In the genomic region with DNA sequence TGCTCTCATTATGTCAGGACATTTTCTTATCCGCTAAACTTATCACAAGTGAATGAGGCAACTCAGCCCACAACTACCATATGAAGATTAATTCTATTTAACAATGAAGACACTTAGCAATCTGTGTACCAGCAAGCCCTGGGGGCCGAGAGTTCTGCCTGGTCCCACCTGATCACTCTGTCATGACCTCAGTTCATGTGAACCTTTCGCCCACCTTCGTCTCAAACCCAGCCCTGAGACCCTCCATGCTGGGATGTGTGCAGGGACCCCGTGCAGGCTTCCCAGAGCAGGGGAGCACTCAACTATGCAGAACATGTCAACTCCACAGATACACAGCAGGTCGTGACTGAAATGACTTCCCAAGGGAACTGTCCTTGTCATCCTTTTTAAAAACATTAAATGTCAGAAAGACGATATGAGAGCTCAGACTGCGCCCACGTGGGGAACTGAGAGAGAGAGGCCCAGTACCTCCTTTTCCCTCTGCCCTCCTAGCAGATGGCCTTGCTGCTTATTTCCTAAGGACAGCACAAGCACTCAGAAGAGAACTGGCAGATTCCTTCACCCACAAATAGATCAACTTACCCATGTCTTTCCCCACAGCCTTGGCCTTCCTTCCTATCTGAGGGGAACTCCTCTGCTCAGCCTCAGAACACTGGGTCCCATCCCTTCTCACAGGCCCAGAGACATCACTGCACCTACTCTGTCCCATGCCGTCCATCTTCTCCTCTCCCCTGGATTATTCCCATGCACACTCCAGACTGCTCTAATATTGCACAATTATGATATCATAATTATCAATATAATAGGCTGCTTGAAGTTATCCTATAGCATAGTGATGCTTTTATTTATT, we compare ENCODE assay signal across 1 cellular context.
TF ChIP-seq lines count a peak whose summit lies in the region.

No MANE protein-coding gene starts in this region.

TF ChIP-seq in HepG2, 621 proteins besides CTCF, POLR2A, EP300 and RAD21 (continued from another document and continues in another):
- TF ChIP-seq, protein P1, sequence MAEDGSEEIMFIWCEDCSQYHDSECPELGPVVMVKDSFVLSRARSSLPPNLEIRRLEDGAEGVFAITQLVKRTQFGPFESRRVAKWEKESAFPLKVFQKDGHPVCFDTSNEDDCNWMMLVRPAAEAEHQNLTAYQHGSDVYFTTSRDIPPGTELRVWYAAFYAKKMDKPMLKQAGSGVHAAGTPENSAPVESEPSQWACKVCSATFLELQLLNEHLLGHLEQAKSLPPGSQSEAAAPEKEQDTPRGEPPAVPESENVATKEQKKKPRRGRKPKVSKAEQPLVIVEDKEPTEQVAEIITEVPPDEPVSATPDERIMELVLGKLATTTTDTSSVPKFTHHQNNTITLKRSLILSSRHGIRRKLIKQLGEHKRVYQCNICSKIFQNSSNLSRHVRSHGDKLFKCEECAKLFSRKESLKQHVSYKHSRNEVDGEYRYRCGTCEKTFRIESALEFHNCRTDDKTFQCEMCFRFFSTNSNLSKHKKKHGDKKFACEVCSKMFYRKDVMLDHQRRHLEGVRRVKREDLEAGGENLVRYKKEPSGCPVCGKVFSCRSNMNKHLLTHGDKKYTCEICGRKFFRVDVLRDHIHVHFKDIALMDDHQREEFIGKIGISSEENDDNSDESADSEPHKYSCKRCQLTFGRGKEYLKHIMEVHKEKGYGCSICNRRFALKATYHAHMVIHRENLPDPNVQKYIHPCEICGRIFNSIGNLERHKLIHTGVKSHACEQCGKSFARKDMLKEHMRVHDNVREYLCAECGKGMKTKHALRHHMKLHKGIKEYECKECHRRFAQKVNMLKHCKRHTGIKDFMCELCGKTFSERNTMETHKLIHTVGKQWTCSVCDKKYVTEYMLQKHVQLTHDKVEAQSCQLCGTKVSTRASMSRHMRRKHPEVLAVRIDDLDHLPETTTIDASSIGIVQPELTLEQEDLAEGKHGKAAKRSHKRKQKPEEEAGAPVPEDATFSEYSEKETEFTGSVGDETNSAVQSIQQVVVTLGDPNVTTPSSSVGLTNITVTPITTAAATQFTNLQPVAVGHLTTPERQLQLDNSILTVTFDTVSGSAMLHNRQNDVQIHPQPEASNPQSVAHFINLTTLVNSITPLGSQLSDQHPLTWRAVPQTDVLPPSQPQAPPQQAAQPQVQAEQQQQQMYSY (CRISPR knock-in tag; IDR thresholded peaks at IDR 0.05), result no peak
- TF ChIP-seq ZNF235 (CRISPR knock-in tag; IDR thresholded peaks at IDR 0.05; ENCODE audit: borderline replicate concordance), result no peak
- TF ChIP-seq SSRP1 (CRISPR knock-in tag; IDR thresholded peaks at IDR 0.05), result no peak
- peak; percentile 62; the same call in 1 of the 2 replicates for TF ChIP-seq ZNF12 (CRISPR knock-in tag; IDR thresholded peaks at IDR 0.05)
- no peak for TF ChIP-seq SRSF4 (IDR thresholded peaks at IDR 0.05; ENCODE audit: low read depth, low read length, poor library complexity, severe bottlenecking)
- no peak for TF ChIP-seq ZNF264 (CRISPR knock-in tag; IDR thresholded peaks at IDR 0.05)
- no peak for TF ChIP-seq ZFAT (CRISPR knock-in tag; conservative IDR thresholded peaks at IDR 0.05)
- no peak for TF ChIP-seq CREBL2 (CRISPR knock-in tag; IDR thresholded peaks at IDR 0.05; ENCODE audit: borderline replicate concordance)
- TF ChIP-seq, protein P2, sequence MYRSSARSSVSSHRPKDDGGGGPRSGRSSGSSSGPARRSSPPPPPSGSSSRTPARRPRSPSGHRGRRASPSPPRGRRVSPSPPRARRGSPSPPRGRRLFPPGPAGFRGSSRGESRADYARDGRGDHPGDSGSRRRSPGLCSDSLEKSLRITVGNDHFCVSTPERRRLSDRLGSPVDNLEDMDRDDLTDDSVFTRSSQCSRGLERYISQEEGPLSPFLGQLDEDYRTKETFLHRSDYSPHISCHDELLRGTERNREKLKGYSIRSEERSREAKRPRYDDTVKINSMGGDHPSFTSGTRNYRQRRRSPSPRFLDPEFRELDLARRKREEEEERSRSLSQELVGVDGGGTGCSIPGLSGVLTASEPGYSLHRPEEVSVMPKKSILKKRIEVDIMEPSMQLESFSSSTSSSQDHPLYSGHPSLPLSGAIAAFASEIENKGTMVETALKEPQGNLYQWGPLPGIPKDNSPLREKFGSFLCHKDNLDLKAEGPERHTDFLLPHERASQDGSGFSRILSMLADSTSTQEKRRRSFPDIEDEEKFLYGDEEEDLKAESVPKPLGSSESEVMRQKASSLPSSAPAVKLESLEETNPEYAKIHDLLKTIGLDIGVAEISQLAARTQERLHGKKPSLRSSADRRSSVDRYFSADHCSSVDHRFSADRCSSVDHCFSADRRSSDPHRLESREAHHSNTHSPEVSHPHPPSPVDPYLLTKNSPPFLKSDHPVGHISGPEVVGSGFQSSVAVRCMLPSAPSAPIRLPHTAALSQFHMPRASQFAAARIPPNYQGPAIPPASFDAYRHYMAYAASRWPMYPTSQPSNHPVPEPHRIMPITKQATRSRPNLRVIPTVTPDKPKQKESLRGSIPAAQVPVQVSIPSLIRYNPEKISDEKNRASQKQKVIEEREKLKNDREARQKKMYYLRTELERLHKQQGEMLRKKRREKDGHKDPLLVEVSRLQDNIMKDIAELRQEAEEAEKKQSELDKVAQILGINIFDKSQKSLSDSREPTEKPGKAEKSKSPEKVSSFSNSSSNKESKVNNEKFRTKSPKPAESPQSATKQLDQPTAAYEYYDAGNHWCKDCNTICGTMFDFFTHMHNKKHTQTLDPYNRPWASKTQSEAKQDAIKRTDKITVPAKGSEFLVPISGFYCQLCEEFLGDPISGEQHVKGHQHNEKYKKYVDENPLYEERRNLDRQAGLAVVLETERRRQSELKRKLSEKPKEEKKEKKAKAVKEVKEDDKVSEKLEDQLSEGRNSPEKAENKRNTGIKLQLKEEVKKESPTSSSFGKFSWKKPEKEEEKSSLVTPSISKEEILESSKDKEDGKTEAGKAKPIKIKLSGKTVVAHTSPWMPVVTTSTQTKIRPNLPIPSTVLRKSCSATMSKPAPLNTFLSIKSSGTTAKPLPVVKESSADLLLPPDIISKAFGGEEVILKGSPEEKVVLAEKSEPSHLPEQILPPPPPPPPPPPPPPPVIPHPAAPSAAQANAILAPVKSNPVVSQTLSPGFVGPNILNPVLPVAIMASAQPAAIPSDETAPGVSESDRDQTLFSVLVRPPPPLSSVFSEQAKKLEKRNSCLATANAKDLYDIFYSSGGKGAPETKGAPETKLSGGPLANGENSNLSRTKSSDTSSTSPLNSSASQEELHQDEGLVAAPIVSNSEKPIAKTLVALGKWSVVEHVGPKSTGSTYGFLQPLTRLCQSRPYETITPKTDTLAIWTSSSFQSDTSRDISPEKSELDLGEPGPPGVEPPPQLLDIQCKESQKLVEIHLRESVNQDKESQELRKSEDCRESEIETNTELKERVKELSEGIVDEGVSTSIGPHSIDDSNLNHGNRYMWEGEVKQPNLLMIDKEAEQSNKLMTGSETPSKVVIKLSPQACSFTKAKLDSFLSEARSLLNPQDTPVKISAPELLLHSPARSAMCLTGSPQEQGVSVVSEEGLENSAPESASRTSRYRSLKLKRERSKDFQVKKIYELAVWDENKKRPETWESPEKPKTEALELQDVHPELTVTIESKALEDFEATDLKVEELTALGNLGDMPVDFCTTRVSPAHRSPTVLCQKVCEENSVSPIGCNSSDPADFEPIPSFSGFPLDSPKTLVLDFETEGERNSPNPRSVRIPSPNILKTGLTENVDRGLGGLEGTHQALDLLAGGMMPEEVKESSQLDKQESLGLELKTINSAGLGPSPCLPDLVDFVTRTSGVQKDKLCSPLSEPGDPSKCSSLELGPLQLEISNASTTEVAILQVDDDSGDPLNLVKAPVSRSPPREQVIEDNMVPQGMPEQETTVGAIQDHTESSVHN (CRISPR knock-in tag; IDR thresholded peaks at IDR 0.05), result no peak
- TF ChIP-seq ATF7 (IDR thresholded peaks at IDR 0.05), result no peak
- 0 out of 2 replicates have a peak, but pooled peaks have one; percentile 18 for TF ChIP-seq ATF7 (CRISPR knock-in tag; IDR thresholded peaks at IDR 0.05)
- TF ChIP-seq, protein P3, sequence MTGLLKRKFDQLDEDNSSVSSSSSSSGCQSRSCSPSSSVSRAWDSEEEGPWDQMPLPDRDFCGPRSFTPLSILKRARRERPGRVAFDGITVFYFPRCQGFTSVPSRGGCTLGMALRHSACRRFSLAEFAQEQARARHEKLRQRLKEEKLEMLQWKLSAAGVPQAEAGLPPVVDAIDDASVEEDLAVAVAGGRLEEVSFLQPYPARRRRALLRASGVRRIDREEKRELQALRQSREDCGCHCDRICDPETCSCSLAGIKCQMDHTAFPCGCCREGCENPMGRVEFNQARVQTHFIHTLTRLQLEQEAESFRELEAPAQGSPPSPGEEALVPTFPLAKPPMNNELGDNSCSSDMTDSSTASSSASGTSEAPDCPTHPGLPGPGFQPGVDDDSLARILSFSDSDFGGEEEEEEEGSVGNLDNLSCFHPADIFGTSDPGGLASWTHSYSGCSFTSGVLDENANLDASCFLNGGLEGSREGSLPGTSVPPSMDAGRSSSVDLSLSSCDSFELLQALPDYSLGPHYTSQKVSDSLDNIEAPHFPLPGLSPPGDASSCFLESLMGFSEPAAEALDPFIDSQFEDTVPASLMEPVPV (CRISPR knock-in tag; IDR thresholded peaks at IDR 0.05), result no peak
- TF ChIP-seq ZNF253 (CRISPR knock-in tag; IDR thresholded peaks at IDR 0.05; ENCODE audit: borderline replicate concordance), result no peak
- TF ChIP-seq, protein P4, sequence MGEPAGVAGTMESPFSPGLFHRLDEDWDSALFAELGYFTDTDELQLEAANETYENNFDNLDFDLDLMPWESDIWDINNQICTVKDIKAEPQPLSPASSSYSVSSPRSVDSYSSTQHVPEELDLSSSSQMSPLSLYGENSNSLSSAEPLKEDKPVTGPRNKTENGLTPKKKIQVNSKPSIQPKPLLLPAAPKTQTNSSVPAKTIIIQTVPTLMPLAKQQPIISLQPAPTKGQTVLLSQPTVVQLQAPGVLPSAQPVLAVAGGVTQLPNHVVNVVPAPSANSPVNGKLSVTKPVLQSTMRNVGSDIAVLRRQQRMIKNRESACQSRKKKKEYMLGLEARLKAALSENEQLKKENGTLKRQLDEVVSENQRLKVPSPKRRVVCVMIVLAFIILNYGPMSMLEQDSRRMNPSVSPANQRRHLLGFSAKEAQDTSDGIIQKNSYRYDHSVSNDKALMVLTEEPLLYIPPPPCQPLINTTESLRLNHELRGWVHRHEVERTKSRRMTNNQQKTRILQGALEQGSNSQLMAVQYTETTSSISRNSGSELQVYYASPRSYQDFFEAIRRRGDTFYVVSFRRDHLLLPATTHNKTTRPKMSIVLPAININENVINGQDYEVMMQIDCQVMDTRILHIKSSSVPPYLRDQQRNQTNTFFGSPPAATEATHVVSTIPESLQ (CRISPR knock-in tag; conservative IDR thresholded peaks at IDR 0.05), result no peak
- TF ChIP-seq NRL (CRISPR knock-in tag; IDR thresholded peaks at IDR 0.05; ENCODE audit: borderline replicate concordance), result no peak
- no peak for TF ChIP-seq MED1 (CRISPR knock-in tag; IDR thresholded peaks at IDR 0.05)
- no peak for TF ChIP-seq XBP1 (CRISPR knock-in tag; IDR thresholded peaks at IDR 0.05)
- no peak for TF ChIP-seq ZNF773 (CRISPR knock-in tag; IDR thresholded peaks at IDR 0.05; ENCODE audit: borderline replicate concordance)
- no peak for TF ChIP-seq ZMYM4 (CRISPR knock-in tag; IDR thresholded peaks at IDR 0.05)
- TF ChIP-seq ZNF512B (CRISPR knock-in tag; IDR thresholded peaks at IDR 0.05; ENCODE audit: borderline replicate concordance), result no peak
- TF ChIP-seq KLF15 (CRISPR knock-in tag; IDR thresholded peaks at IDR 0.05; ENCODE audit: borderline replicate concordance), result no peak
- no peak for TF ChIP-seq KDM6A (CRISPR knock-in tag; IDR thresholded peaks at IDR 0.05; ENCODE audit: low read depth)
- TF ChIP-seq, protein P5, sequence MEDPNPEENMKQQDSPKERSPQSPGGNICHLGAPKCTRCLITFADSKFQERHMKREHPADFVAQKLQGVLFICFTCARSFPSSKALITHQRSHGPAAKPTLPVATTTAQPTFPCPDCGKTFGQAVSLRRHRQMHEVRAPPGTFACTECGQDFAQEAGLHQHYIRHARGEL (CRISPR knock-in tag; IDR thresholded peaks at IDR 0.05), result no peak
- TF ChIP-seq, protein P6, sequence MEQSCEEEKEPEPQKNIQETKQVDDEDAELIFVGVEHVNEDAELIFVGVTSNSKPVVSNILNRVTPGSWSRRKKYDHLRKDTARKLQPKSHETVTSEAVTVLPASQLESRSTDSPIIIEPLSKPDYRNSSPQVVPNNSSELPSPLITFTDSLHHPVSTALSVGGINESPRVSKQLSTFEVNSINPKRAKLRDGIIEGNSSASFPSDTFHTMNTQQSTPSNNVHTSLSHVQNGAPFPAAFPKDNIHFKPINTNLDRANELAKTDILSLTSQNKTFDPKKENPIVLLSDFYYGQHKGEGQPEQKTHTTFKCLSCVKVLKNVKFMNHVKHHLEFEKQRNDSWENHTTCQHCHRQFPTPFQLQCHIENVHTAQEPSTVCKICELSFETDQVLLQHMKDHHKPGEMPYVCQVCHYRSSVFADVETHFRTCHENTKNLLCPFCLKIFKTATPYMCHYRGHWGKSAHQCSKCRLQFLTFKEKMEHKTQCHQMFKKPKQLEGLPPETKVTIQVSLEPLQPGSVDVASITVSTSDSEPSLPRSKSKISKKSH (CRISPR knock-in tag; IDR thresholded peaks at IDR 0.05; ENCODE audit: borderline replicate concordance), result 0 out of 2 replicates have a peak, but pooled peaks have one; percentile 49
